Comparison of ENCODE assay signal across 1 cellular context in the genomic region with DNA sequence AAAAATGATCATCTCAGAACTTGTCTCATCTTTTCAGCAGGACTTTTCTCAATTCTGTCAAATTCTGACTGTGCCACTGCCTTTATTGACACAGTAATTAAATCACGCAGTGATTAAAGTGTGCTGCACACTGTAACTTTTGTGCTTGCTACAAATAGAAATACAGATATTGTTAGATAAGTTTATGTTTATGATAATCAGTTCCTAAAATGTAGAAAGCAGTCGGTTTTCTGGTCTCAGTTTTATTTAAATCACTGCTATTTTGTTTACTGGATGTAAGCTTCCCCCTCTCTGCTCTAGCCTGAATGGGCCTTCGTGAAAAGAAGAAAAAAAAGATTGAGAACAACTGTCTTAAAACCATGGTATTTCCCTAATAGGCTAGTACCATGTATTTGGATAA.
TF ChIP-seq lines count a peak whose summit lies in the region.

No MANE protein-coding gene starts in this region.

TF ChIP-seq in SK-N-SH, 30 proteins besides CTCF, POLR2A, EP300 and RAD21 (continued from another document):
- TF ChIP-seq, protein P1, sequence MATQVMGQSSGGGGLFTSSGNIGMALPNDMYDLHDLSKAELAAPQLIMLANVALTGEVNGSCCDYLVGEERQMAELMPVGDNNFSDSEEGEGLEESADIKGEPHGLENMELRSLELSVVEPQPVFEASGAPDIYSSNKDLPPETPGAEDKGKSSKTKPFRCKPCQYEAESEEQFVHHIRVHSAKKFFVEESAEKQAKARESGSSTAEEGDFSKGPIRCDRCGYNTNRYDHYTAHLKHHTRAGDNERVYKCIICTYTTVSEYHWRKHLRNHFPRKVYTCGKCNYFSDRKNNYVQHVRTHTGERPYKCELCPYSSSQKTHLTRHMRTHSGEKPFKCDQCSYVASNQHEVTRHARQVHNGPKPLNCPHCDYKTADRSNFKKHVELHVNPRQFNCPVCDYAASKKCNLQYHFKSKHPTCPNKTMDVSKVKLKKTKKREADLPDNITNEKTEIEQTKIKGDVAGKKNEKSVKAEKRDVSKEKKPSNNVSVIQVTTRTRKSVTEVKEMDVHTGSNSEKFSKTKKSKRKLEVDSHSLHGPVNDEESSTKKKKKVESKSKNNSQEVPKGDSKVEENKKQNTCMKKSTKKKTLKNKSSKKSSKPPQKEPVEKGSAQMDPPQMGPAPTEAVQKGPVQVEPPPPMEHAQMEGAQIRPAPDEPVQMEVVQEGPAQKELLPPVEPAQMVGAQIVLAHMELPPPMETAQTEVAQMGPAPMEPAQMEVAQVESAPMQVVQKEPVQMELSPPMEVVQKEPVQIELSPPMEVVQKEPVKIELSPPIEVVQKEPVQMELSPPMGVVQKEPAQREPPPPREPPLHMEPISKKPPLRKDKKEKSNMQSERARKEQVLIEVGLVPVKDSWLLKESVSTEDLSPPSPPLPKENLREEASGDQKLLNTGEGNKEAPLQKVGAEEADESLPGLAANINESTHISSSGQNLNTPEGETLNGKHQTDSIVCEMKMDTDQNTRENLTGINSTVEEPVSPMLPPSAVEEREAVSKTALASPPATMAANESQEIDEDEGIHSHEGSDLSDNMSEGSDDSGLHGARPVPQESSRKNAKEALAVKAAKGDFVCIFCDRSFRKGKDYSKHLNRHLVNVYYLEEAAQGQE (IDR thresholded peaks at IDR 0.05; ENCODE audit: low read depth, low read length) = no peak
- TF ChIP-seq GATA2 (CRISPR knock-in tag; IDR thresholded peaks at IDR 0.05) (no peak), SIN3A (IDR thresholded peaks at IDR 0.05; ENCODE audit: borderline replicate concordance, low read depth, low read length) (no peak), NFIC (IDR thresholded peaks at IDR 0.05; ENCODE audit: borderline replicate concordance) (no peak)
- TF ChIP-seq, protein P2, sequence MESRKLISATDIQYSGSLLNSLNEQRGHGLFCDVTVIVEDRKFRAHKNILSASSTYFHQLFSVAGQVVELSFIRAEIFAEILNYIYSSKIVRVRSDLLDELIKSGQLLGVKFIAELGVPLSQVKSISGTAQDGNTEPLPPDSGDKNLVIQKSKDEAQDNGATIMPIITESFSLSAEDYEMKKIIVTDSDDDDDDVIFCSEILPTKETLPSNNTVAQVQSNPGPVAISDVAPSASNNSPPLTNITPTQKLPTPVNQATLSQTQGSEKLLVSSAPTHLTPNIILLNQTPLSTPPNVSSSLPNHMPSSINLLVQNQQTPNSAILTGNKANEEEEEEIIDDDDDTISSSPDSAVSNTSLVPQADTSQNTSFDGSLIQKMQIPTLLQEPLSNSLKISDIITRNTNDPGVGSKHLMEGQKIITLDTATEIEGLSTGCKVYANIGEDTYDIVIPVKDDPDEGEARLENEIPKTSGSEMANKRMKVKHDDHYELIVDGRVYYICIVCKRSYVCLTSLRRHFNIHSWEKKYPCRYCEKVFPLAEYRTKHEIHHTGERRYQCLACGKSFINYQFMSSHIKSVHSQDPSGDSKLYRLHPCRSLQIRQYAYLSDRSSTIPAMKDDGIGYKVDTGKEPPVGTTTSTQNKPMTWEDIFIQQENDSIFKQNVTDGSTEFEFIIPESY (IDR thresholded peaks at IDR 0.05; ENCODE audit: borderline replicate concordance, low read depth) = no peak
- TF ChIP-seq, protein P3, sequence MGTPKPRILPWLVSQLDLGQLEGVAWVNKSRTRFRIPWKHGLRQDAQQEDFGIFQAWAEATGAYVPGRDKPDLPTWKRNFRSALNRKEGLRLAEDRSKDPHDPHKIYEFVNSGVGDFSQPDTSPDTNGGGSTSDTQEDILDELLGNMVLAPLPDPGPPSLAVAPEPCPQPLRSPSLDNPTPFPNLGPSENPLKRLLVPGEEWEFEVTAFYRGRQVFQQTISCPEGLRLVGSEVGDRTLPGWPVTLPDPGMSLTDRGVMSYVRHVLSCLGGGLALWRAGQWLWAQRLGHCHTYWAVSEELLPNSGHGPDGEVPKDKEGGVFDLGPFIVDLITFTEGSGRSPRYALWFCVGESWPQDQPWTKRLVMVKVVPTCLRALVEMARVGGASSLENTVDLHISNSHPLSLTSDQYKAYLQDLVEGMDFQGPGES (IDR thresholded peaks at IDR 0.05; ENCODE audit: low read depth, low read length) = no peak
TF ChIP-seq in SK-N-SH: peak in this region for 0.
